Comparison of ENCODE assay signal across 18 cellular contexts in the genomic region with DNA sequence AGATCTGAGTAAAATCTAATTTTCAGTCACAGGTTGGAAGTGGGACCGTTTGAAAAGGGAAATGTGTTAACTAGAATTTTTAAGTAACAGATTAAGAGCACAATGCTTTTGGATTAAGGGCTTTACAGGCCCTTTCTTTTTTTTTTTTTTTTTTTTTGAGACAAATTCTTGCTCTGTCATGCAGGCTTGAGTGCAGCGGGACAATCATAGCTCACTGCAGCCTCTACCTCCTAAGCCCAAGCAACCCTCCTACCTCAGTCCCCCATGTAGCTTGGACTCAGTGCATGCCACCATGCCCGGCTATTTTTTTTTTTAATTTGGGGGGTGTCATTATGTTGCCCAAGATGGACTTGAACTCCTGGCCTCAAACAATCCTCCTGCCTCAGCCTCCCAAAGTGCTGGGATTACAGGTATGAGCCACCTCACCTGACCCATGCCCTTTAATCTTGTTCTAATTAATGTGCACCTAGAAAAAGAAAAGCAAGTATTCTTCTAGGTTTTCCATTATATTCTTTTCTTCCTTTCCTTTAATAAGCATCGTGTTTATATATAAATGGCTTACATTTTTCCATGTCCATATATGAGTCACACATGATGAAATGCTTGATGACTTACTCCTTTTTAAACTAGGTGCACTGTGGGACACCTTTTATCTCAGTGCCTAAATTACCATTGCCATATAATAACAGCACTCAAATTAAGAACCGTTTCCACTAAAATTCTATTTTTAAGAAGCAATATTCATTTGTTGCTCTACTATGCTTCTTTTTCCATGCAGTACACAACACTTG.
A peak's percentile ranks its signal among the peaks of the same experiment; 100 is the strongest.
DNase-seq lines count a peak whose midpoint lies in the region; ATAC-seq and TF ChIP-seq lines count a peak whose summit lies in the region.
"Had no signal": no experiment of that assay in that cellular context is flagged by ENCODE, and none has a peak within 500 bp of the region (broad histone marks: within the 10 kb centered on the region; RNA-seq: fewer than 3 reads in every experiment).

No MANE protein-coding gene starts in this region.

- CTCF ChIA-PET in activated CD8-positive, alpha-beta T cell treated with anti-CD3 and anti-CD28 coated beads, Interleukin-2, amount 10 ng/mL, durations not matched to agents 7 days and 5 days (lab: Charles Lee), result no interaction called here

- DNase-seq in H4 (ENCODE audit: low spot score), result peak; percentile 6
- DNase-seq in HCEC 1CT, result peak; percentile 61
- peak; percentile 10 for DNase-seq in amniotic epithelial cell (ENCODE audit: low read depth)
- DNase-seq in mesendoderm, result no peak
- no peak for DNase-seq in activated CD8-positive, alpha-beta T cell treated with anti-CD3 and anti-CD28 coated beads, Interleukin-2, amount 10 ng/mL, durations not matched to agents 7 days and 5 days
- DNase-seq in heart left ventricle, result no peak
- DNase-seq: Caco-2; CD4-positive, CD25-positive, alpha-beta regulatory T cell; CD8-positive, alpha-beta T cell; DMS153; DND-41; GOT3; H9; HFFc6 had no signal

- POLR2A ChIA-PET in activated CD8-positive, alpha-beta T cell treated with anti-CD3 and anti-CD28 coated beads, Interleukin-2, amount 10 ng/mL, durations not matched to agents 7 days and 5 days (lab: Charles Lee), result no interaction called here

- no peak overlapping the region for H3K9ac ChIP-seq in mesendoderm (ENCODE audit: low read length)
- H3K9ac ChIP-seq: BLaER1 had no signal

- H3K27me3 ChIP-seq in mesendoderm (ENCODE audit: insufficient read depth, low read length, poor library complexity) (no peaks in the 10 kb centered on the region), heart left ventricle (no peaks in the 10 kb centered on the region)
- H3K27me3 ChIP-seq: BLaER1 had no signal

- TF ChIP-seq CTCF in heart left ventricle (IDR thresholded peaks at IDR 0.05), result no peak

- H3K27ac ChIP-seq in mesendoderm (ENCODE audit: low read depth, low read length) (no peak overlapping the region), heart left ventricle (no peak overlapping the region)
- H3K27ac ChIP-seq: BLaER1, C4-2B had no signal

- no peak overlapping the region for H4K5ac ChIP-seq in mesendoderm (ENCODE audit: low read length)

- H3K79me1 ChIP-seq in mesendoderm (ENCODE audit: low read length), result peaks cover 6% of the 10 kb centered on the region

- H2AK5ac ChIP-seq in mesendoderm (ENCODE audit: low read length), result no peak overlapping the region

- peaks cover 11% of the 10 kb centered on the region for H3K79me2 ChIP-seq in mesendoderm (ENCODE audit: control insufficient read depth, insufficient read depth, low read length)

- H3K56ac ChIP-seq in mesendoderm (ENCODE audit: low read length), result no peak overlapping the region

- peak overlapping the region; percentile 56 for H4K8ac ChIP-seq in mesendoderm (ENCODE audit: low read depth, low read length)

- WGBS in mesendoderm (ENCODE audit: extremely low coverage, insufficient coverage, low lambda C conversion rate), result no CpG with 5 or more reads among the region's 5 CpGs
- 81 to 85% (median 83%) methylated on average over 5 of the region's 5 CpGs for whole genome bisulfite sequencing in heart left ventricle, 4 donors

- intact Hi-C loops in heart left ventricle (cut with DNase I), result no loop called here

- no peak overlapping the region for H3K18ac ChIP-seq in mesendoderm (ENCODE audit: low read length)

- H3K23ac ChIP-seq in mesendoderm (ENCODE audit: low read length), result no peak overlapping the region

- H3K9me3 ChIP-seq in heart left ventricle, result no peaks in the 10 kb centered on the region
- H3K9me3 ChIP-seq: BLaER1, Caco-2 had no signal

- no peak overlapping the region for H3K4me2 ChIP-seq in mesendoderm (ENCODE audit: low read length)
- H3K4me2 ChIP-seq: BLaER1 had no signal

- H3K4me3 Mint-ChIP-seq in activated CD8-positive, alpha-beta T cell treated with anti-CD3 and anti-CD28 coated beads, Interleukin-2, amount 10 ng/mL, durations not matched to agents 7 days and 5 days, result no peak overlapping the region
- H3K4me3 Mint-ChIP-seq: CD8-positive, alpha-beta T cell; H9; HFFc6 had no signal

- H3K36me3 ChIP-seq in mesendoderm (ENCODE audit: control insufficient read depth, insufficient read depth, low read length) (no peaks in the 10 kb centered on the region), heart left ventricle (no peaks in the 10 kb centered on the region)
- H3K36me3 ChIP-seq: BLaER1 had no signal

- H3K4me1 ChIP-seq in mesendoderm (ENCODE audit: control insufficient read depth, low read depth, low read length), result no peaks in the 10 kb centered on the region
- no peaks in the 10 kb centered on the region for H3K4me1 ChIP-seq in heart left ventricle
- H3K4me1 ChIP-seq: Caco-2 had no signal

- H3K27me3 Mint-ChIP-seq in activated CD8-positive, alpha-beta T cell treated with anti-CD3 and anti-CD28 coated beads, Interleukin-2, amount 10 ng/mL, durations not matched to agents 7 days and 5 days (ENCODE audit: low read depth), result no peaks in the 10 kb centered on the region
- H3K27me3 Mint-ChIP-seq: CD4-positive, CD25-positive, alpha-beta regulatory T cell had no signal

- H3K4me1 Mint-ChIP-seq in activated CD8-positive, alpha-beta T cell treated with anti-CD3 and anti-CD28 coated beads, Interleukin-2, amount 10 ng/mL, durations not matched to agents 7 days and 5 days (ENCODE audit: low read depth), result no peaks in the 10 kb centered on the region
- H3K4me1 Mint-ChIP-seq: CD4-positive, CD25-positive, alpha-beta regulatory T cell had no signal

- H3K27ac Mint-ChIP-seq in activated CD8-positive, alpha-beta T cell treated with anti-CD3 and anti-CD28 coated beads, Interleukin-2, amount 10 ng/mL, durations not matched to agents 7 days and 5 days, result no peak overlapping the region
- H3K27ac Mint-ChIP-seq: CD4-positive, CD25-positive, alpha-beta regulatory T cell; CD8-positive, alpha-beta T cell; H9; HFFc6 had no signal

- TF ChIP-seq POLR2A in heart left ventricle (IDR thresholded peaks at IDR 0.05), result no peak

- no peaks in the 10 kb centered on the region for H3K36me3 Mint-ChIP-seq in activated CD8-positive, alpha-beta T cell treated with anti-CD3 and anti-CD28 coated beads, Interleukin-2, amount 10 ng/mL, durations not matched to agents 7 days and 5 days (ENCODE audit: low read depth)
- H3K36me3 Mint-ChIP-seq: CD4-positive, CD25-positive, alpha-beta regulatory T cell; CD8-positive, alpha-beta T cell had no signal

- no peak overlapping the region for H2BK5ac ChIP-seq in mesendoderm (ENCODE audit: low read length)

- H2BK15ac ChIP-seq in mesendoderm (replicated peaks; ENCODE audit: low read depth), result no peak overlapping the region

- no peak overlapping the region for H3K4me3 ChIP-seq in mesendoderm (ENCODE audit: low read length)
- H3K4me3 ChIP-seq in heart left ventricle, result no peak overlapping the region
- H3K4me3 ChIP-seq: BLaER1 had no signal

- no peak for ATAC-seq in activated CD8-positive, alpha-beta T cell treated with anti-CD3 and anti-CD28 coated beads, Interleukin-2, amount 10 ng/mL, durations not matched to agents 7 days and 5 days
- ATAC-seq in heart left ventricle (no peak), GM19397 (IDR thresholded peaks at IDR 0.05; ENCODE audit: unreplicated experiment) (no peak), GM18498 (IDR thresholded peaks at IDR 0.05; ENCODE audit: unreplicated experiment) (no peak)
- ATAC-seq: CD8-positive, alpha-beta T cell had no signal

- no peak overlapping the region for H2BK120ac ChIP-seq in mesendoderm (ENCODE audit: low read depth, low read length)

- H3K9me3 Mint-ChIP-seq in activated CD8-positive, alpha-beta T cell treated with anti-CD3 and anti-CD28 coated beads, Interleukin-2, amount 10 ng/mL, durations not matched to agents 7 days and 5 days (ENCODE audit: insufficient read depth), result no peaks in the 10 kb centered on the region
- H3K9me3 Mint-ChIP-seq: H9 had no signal

- no peak overlapping the region for H3K4ac ChIP-seq in mesendoderm (ENCODE audit: low read depth, low read length)

Comparison
In these comparisons a context has a peak if more than half of its experiments do, and no peak if none do; other contexts are left out.
1. DNase-seq: peak in H4 (single experiment), HCEC 1CT (single experiment) and amniotic epithelial cell (single experiment); none in mesendoderm (single experiment), activated CD8-positive, alpha-beta T cell treated with anti-CD3 and anti-CD28 coated beads, Interleukin-2, amount 10 ng/mL, durations not matched to agents 7 days and 5 days (single experiment) and heart left ventricle (0 of 5).